ENCODE assay signal across 8 cellular contexts in genomic region chr15:33126559-33127290, GRCh38.
DNase-seq lines count a peak whose midpoint lies in the region; ATAC-seq and TF ChIP-seq lines count a peak whose summit lies in the region.

No MANE protein-coding gene starts in this region.

- H3K27ac ChIP-seq in GM23248, result peak overlapping the region; percentile 8; the same call in 1 of the 2 replicates
- no peak overlapping the region for H3K27ac ChIP-seq in neural progenitor cell
- H3K27ac ChIP-seq in thoracic aorta, result no peak overlapping the region
- H3K27ac ChIP-seq in WERI-Rb-1, result no peak overlapping the region

- H3K27ac Mint-ChIP-seq in neural progenitor cell, result no peak overlapping the region

- H3K4me3 ChIP-seq in GM23248 (peak overlapping the region; percentile 41), epithelial cell of proximal tubule (ENCODE audit: low read depth, low read length) (peak overlapping the region; percentile 19), neural progenitor cell (no peak overlapping the region), thoracic aorta (peak overlapping the region; percentile 27), WERI-Rb-1 (ENCODE audit: low read depth, low read length) (no peak overlapping the region)

- H2AFZ ChIP-seq in GM23248 (peak overlapping the region; percentile 59), neural progenitor cell (replicated peaks) (no peak overlapping the region)

- H3K36me3 ChIP-seq in GM23248 (ENCODE audit: low read depth) (no peaks in the 10 kb centered on the region), neural progenitor cell (no peaks in the 10 kb centered on the region), thoracic aorta (no peaks in the 10 kb centered on the region), WERI-Rb-1 (no peaks in the 10 kb centered on the region; the same call in 1 of the 2 replicates)

- 19 to 21% methylated on average over 13 of the region's 13 CpGs for WGBS in GM23248 (ENCODE audit: low coverage in 1 of 2, low lambda C conversion rate in 2 of 2, missing lambda C conversion rate in 2 of 2), 2 experiments

- TF ChIP-seq CTCF in epithelial cell of proximal tubule (conservative IDR thresholded peaks at IDR 0.05; ENCODE audit: low read depth, low read length) (no peak), neural progenitor cell (IDR thresholded peaks at IDR 0.05) (no peak), thoracic aorta (IDR thresholded peaks at IDR 0.05) (no peak), WERI-Rb-1 (IDR thresholded peaks at IDR 0.05; ENCODE audit: low read depth, low read length) (no peak)

- H3K27me3 ChIP-seq in GM23248 (replicated peaks; ENCODE audit: insufficient read depth) (no peaks in the 10 kb centered on the region), neural progenitor cell (no peaks in the 10 kb centered on the region), thoracic aorta (replicated peaks; ENCODE audit: insufficient read depth) (no peaks in the 10 kb centered on the region), WERI-Rb-1 (ENCODE audit: insufficient read depth, low read depth, severe bottlenecking) (no peaks in the 10 kb centered on the region)

- H3K36me3 Mint-ChIP-seq in neural progenitor cell, result no peaks in the 10 kb centered on the region

- H3K4me3 Mint-ChIP-seq in neural progenitor cell, result no peak overlapping the region

- H3F3A ChIP-seq in GM23248 (ENCODE audit: insufficient read depth) (peaks cover 22% of the 10 kb centered on the region), neural progenitor cell (ENCODE audit: low read depth) (no peaks in the 10 kb centered on the region)

- H3K79me2 ChIP-seq in GM23248 (ENCODE audit: insufficient read depth) (no peaks in the 10 kb centered on the region), neural progenitor cell (ENCODE audit: low read depth) (no peaks in the 10 kb centered on the region)

- in situ Hi-C loops in GM23248 (cut with MboI), result no loop called here

- peaks cover 12% of the 10 kb centered on the region for H3K4me1 ChIP-seq in GM23248 (ENCODE audit: insufficient read depth)
- peaks cover 5% of the 10 kb centered on the region for H3K4me1 ChIP-seq in neural progenitor cell
- peaks cover 3 to 8% of the 10 kb centered on the region in 2 donors for H3K4me1 ChIP-seq in thoracic aorta (ENCODE audit: control insufficient read depth in 1 of 2, low read depth in 2 of 2)

- peak; percentile 94 for DNase-seq in GM23248
- DNase-seq in NCI-H2227 treated with DMSO at 0.1 percent for 48 hours (lab: John Stamatoyannopoulos, UW), result peak; percentile 82
- DNase-seq in activated CD4-positive, alpha-beta T cell treated with anti-CD3 and anti-CD28 coated beads, Interleukin-2, amount 50 U/mL, for 48 hours, result peak; percentile 59 to 69
- peak; percentile 65 for DNase-seq in epithelial cell of proximal tubule (ENCODE audit: low read depth)
- DNase-seq in neural progenitor cell (ENCODE audit: low spot score), result peak; percentile 17
- DNase-seq in thoracic aorta (ENCODE audit: low spot score), result peak; percentile 24
- no peak for DNase-seq in WERI-Rb-1

- ATAC-seq in thoracic aorta (ENCODE audit: insufficient number of reproducible peaks, low FRiP score, low read depth), result peak; percentile 21
- no peak for ATAC-seq in HG03139 (IDR thresholded peaks at IDR 0.05; ENCODE audit: unreplicated experiment)

- H3K9me3 ChIP-seq in GM23248 (ENCODE audit: low read depth) (no peaks in the 10 kb centered on the region), neural progenitor cell (ENCODE audit: low read depth) (no peaks in the 10 kb centered on the region), thoracic aorta (no peaks in the 10 kb centered on the region), WERI-Rb-1 (ENCODE audit: severe bottlenecking) (no peaks in the 10 kb centered on the region)

- peak overlapping the region; percentile 71 for H3K4me2 ChIP-seq in GM23248 (ENCODE audit: unreplicated experiment)
- H3K4me2 ChIP-seq in neural progenitor cell, result no peak overlapping the region

- peaks cover 21% of the 10 kb centered on the region for H3K4me1 Mint-ChIP-seq in neural progenitor cell

- H3K9me3 Mint-ChIP-seq in neural progenitor cell, result no peaks in the 10 kb centered on the region

- no peak overlapping the region for H3K9ac ChIP-seq in GM23248
- H3K9ac ChIP-seq in neural progenitor cell, result no peak overlapping the region

- no peaks in the 10 kb centered on the region for H3K9me2 ChIP-seq in GM23248 (ENCODE audit: insufficient read depth)

- H4K20me1 ChIP-seq in GM23248 (ENCODE audit: insufficient read depth) (no peaks in the 10 kb centered on the region), neural progenitor cell (ENCODE audit: low read depth) (no peaks in the 10 kb centered on the region)

- H3K27me3 Mint-ChIP-seq in neural progenitor cell (ENCODE audit: insufficient read depth, low read depth), result peaks cover 2% of the 10 kb centered on the region

Comparison
In these comparisons a context has a peak if more than half of its experiments do, and no peak if none do; other contexts are left out.
1. H3K4me3 ChIP-seq: peak in GM23248 (single experiment), epithelial cell of proximal tubule (single experiment) and thoracic aorta (single experiment); none in neural progenitor cell (single experiment) and WERI-Rb-1 (single experiment).